In the genomic region with DNA sequence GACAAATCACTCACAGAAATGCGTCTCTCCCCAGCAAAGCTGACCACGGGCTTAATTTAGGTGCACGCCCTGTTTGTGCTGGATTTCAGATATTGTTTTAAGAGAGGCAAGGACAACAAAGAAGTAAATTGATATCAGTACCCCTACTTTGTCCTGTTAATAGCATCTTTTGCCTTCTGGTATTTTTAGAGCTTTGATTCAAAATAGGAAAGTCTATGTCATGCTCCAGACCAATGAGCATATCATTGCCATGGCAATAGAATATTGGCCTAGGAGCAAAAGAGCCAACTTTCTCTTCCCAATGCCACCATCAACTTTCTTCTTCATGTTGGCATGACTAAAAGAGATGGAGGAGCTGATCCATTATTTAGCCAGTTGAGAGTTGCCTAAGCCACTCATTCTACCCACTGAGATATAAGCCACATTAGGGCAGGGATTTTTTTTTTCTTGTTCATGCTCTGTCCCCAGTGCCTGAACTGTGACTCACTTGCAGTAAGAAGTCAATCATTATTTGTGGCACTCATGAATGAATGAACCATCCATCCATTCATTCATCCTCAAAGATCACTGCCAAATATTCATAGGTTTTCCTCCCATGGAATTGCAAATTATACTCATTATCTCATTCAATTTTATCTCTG, we compare ENCODE assay signal across 22 cellular contexts.
"Had no signal": no experiment of that assay in that cellular context is flagged by ENCODE, and none has a peak within 500 bp of the region (broad histone marks: within the 10 kb centered on the region; RNA-seq: fewer than 3 reads in every experiment).

No MANE protein-coding gene starts in this region.

- H3K4me1 ChIP-seq: adrenal gland, testis, vagina had no signal

- H3K27ac ChIP-seq: adrenal gland, testis, vagina had no signal

- H3K36me3 ChIP-seq: vagina had no signal

- H3K4me3 ChIP-seq: adrenal gland, smooth muscle cell, testis, vagina had no signal

- ATAC-seq: effector memory CD8-positive, alpha-beta T cell; esophagus mucosa; sciatic nerve had no signal

- FAIRE-seq: astrocyte, colon, endothelial cell of umbilical vein had no signal

- DNase-seq: activated CD4-positive, alpha-beta memory T cell treated with anti-CD3 and anti-CD28 coated beads, Interleukin-2, amount 10 ng/mL, durations not matched to agents 7 days and 5 days; activated CD4-positive, alpha-beta T cell treated with anti-CD3 and anti-CD28 coated beads, Interleukin-2, amount 10 ng/mL, durations not matched to agents 24 days and 14 days; activated CD4-positive, CD25-positive, alpha-beta regulatory T cell; activated gamma-delta T cell; activated T-cell treated with anti-CD3 and anti-CD28 coated beads for 4 hours; adrenal gland; effector memory CD8-positive, alpha-beta T cell; foreskin melanocyte; glutamatergic neuron; hippocampal formation; occipital lobe; stimulated activated CD4-positive, alpha-beta T cell treated with anti-CD3 and anti-CD28 coated beads, Interleukin-15, amount 100 ng/mL, for 24 hours; stimulated activated naive B cell treated with anti-CD40 and anti-IgM and Interleukin-4, amounts not matched to agents 10 μg/mL and 1 μg/mL and 100 μg/mL, for 72 hours; testis; trophoblast cell had no signal

- H3K27me3 ChIP-seq: adrenal gland, testis, vagina had no signal

- H3K4me2 ChIP-seq: smooth muscle cell had no signal

- H3K9me3 ChIP-seq: adrenal gland, testis, vagina had no signal
